12 cellular contexts compared by ENCODE assay signal in genomic region chr1:36352141-36352909, GRCh38. TPM values are rescaled to one million over a fixed set of nuclear protein-coding genes. Genes with fewer than 3 reads are reported as not detected.
A peak's percentile ranks its signal among the peaks of the same experiment; 100 is the strongest.
DNase-seq lines count a peak whose midpoint lies in the region; ATAC-seq and TF ChIP-seq lines count a peak whose summit lies in the region.
"Had no signal": no experiment of that assay in that cellular context is flagged by ENCODE, and none has a peak within 500 bp of the region (broad histone marks: within the 10 kb centered on the region; RNA-seq: fewer than 3 reads in every experiment).

No MANE protein-coding gene starts in this region.

- H3K4me1 Mint-ChIP-seq in activated naive CD4-positive, alpha-beta T cell treated with anti-CD3 and anti-CD28 coated beads, Interleukin-2, amount 10 ng/mL, durations not matched to agents 7 days and 5 days = peaks cover 32% of the 10 kb centered on the region

- TF ChIP-seq POLR2A in transverse colon (IDR thresholded peaks at IDR 0.05) = no peak

- WGBS in transverse colon (ENCODE audit: low coverage in 1 of 2), 2 donors = 87 to 93% methylated on average over 3 to 13 of the region's 13 CpGs

- TF ChIP-seq EP300 in transverse colon (IDR thresholded peaks at IDR 0.05; ENCODE audit: low read depth) = no peak

- TF ChIP-seq CTCF in astrocyte of the cerebellum (IDR thresholded peaks at IDR 0.05; ENCODE audit: low read depth, low read length, missing control alignments) (peak; percentile 31), transverse colon (IDR thresholded peaks at IDR 0.05) (no peak)

- H3K4me3 ChIP-seq in astrocyte of the cerebellum (ENCODE audit: low read depth, low read length) (no peak overlapping the region), transverse colon (no peak overlapping the region)
- H3K4me3 ChIP-seq: heart left ventricle had no signal

- no peak for ATAC-seq in GM21723 (IDR thresholded peaks at IDR 0.05; ENCODE audit: unreplicated experiment)

- peak overlapping the region; percentile 35 for H3K27ac Mint-ChIP-seq in activated naive CD4-positive, alpha-beta T cell treated with anti-CD3 and anti-CD28 coated beads, Interleukin-2, amount 10 ng/mL, durations not matched to agents 7 days and 5 days

- peaks cover 0 to 24% (median 6%) of the 10 kb centered on the region in 4 donors for H3K36me3 ChIP-seq in transverse colon

- no peak for DNase-seq in activated naive CD4-positive, alpha-beta T cell treated with anti-CD3 and anti-CD28 coated beads, Interleukin-2, amount 10 ng/mL, durations not matched to agents 7 days and 5 days
- no peak for DNase-seq in activated naive CD4-positive, alpha-beta T cell (lab: John Stamatoyannopoulos, UW)
- DNase-seq in astrocyte of the cerebellum (ENCODE audit: low read depth) (no peak), kidney tubule cell (ENCODE audit: low spot score) (peak; percentile 67), transverse colon (no peak), NCI-H446 (lab: John Stamatoyannopoulos, UW) (no peak), DMS79 (lab: John Stamatoyannopoulos, UW) (no peak)
- DNase-seq: NCI-H2171 had no signal

- intact Hi-C loops in transverse colon (cut with DNase I; ENCODE audit: low total_unique reads) = no loop called here

- no peaks in the 10 kb centered on the region for H3K27me3 Mint-ChIP-seq in activated naive CD4-positive, alpha-beta T cell treated with anti-CD3 and anti-CD28 coated beads, Interleukin-2, amount 10 ng/mL, durations not matched to agents 7 days and 5 days

- in situ Hi-C loops in astrocyte of the cerebellum (cut with HindIII; ENCODE audit: low sequenced_read_pairs) = no loop called here
- in situ Hi-C loops in transverse colon (cut with MboI; ENCODE audit: low pct_ligation_motif_present in 1 of 4, low pct_unique_long_range_greater_than_20kb in 1 of 4, low sequenced_read_pairs in 3 of 4) = no loop called here

- no peaks in the 10 kb centered on the region for H3K27me3 ChIP-seq in transverse colon
- H3K27me3 ChIP-seq: heart left ventricle had no signal

- peaks cover 30% of the 10 kb centered on the region for H3K36me3 Mint-ChIP-seq in activated naive CD4-positive, alpha-beta T cell treated with anti-CD3 and anti-CD28 coated beads, Interleukin-2, amount 10 ng/mL, durations not matched to agents 7 days and 5 days

- no peaks in the 10 kb centered on the region for H3K9me3 ChIP-seq in transverse colon
- H3K9me3 ChIP-seq: heart left ventricle had no signal

- H3K27ac ChIP-seq in transverse colon = peak overlapping the region; percentile 57 to 75 (median 64)
- H3K27ac ChIP-seq: C4-2B had no signal

- H3K4me1 ChIP-seq in transverse colon = peaks cover 4 to 31% (median 28%) of the 10 kb centered on the region in 4 donors

- no peaks in the 10 kb centered on the region for H3K9me3 Mint-ChIP-seq in activated naive CD4-positive, alpha-beta T cell treated with anti-CD3 and anti-CD28 coated beads, Interleukin-2, amount 10 ng/mL, durations not matched to agents 7 days and 5 days

- H3K4me3 Mint-ChIP-seq in activated naive CD4-positive, alpha-beta T cell treated with anti-CD3 and anti-CD28 coated beads, Interleukin-2, amount 10 ng/mL, durations not matched to agents 7 days and 5 days = no peak overlapping the region

- CTCF ChIA-PET in activated naive CD4-positive, alpha-beta T cell treated with anti-CD3 and anti-CD28 coated beads, Interleukin-2, amount 10 ng/mL, durations not matched to agents 7 days and 5 days (lab: Charles Lee) = interaction anchor here (0.7 to 7.1 kb wide), 5 partner anchors 9 to 44 kb away, joined by 3 to 67 read pairs (median 6); no protein-coding TSS in a partner anchor

RNA-seq across cellular contexts. Expression of gene EVA1B, which starts 28.9 kb away (rescaled TPM):
- 10 to 100 TPM in 3 of 4 donors, 1 to 10 TPM in 1; 4.4 to 24.8 (median 10.4) TPM for total RNA-seq in transverse colon

RNA-seq across cellular contexts. Expression of gene STK40, which starts 33.4 kb away (rescaled TPM):
- 100 to 1,000 TPM in 1 of 4 donors, 10 to 100 TPM in 3; 34.0 to 154 (median 44.3) TPM for total RNA-seq in transverse colon

RNA-seq across cellular contexts. Expression of gene LSM10, which starts 45.4 kb away (rescaled TPM):
- total RNA-seq in transverse colon = 10 to 100 TPM in 3 of 4 donors, not detected in 1; 25.4 to 59.8 (median 32.9) TPM

RNA-seq across cellular contexts. Expression of gene SH3D21, which starts 46.2 kb away (rescaled TPM):
- total RNA-seq in transverse colon = 100 to 1,000 TPM in 1 of 4 donors, 10 to 100 TPM in 3; 12.7 to 143 (median 15.9) TPM
- total RNA-seq: H4 had no signal
